In the genomic region with DNA sequence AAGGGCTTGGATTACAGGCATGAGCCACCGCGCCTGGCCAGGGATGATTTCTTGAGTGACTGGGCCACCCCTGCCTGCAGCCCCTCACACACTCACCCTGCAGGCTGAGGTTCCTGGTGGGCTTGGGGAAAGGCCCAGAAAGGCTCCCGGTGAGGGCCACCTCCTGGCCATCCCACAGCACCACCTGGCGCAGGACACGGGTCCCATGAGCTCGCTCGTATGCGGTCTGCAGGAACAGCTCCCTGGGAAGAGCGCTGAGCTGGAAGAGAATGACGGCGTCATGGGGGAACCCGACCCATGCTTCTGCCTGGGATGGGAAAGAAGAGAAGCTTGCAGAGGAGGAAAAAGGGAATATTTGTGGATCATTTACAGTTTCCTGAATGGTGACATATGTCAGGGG, we compare ENCODE assay signal across 17 cellular contexts. TPM values are rescaled to one million over a fixed set of nuclear protein-coding genes. Genes with fewer than 3 reads are reported as not detected.
A peak's percentile ranks its signal among the peaks of the same experiment; 100 is the strongest.
DNase-seq lines count a peak whose midpoint lies in the region; ATAC-seq, FAIRE-seq and TF ChIP-seq lines count a peak whose summit lies in the region.
"Had no signal": no experiment of that assay in that cellular context is flagged by ENCODE, and none has a peak within 500 bp of the region (broad histone marks: within the 10 kb centered on the region; RNA-seq: fewer than 3 reads in every experiment).

No MANE protein-coding gene starts in this region.

- FAIRE-seq in K562 (lab: Jason Lieb, UNC) = no peak
- FAIRE-seq: GM19239, H1 had no signal

- H2BK15ac ChIP-seq in neuronal stem cell (ENCODE audit: low read length) = no peak overlapping the region

- 21% methylated on average over 12 of the region's 12 CpGs for WGBS in K562 (ENCODE audit: insufficient coverage, low coverage, missing lambda C conversion rate)
- no CpG with 5 or more reads among the region's 12 CpGs for WGBS in neuronal stem cell (ENCODE audit: extremely low coverage in 2 of 2, insufficient read length in 2 of 2, insufficient replicate concordance in 1 of 2), 2 donors

- TF ChIP-seq CTCF in K562 (IDR thresholded peaks at IDR 0.05 in 2 of 3, conservative IDR thresholded peaks at IDR 0.05 in 1 of 3; ENCODE audit: insufficient read depth in 2 of 3, low read depth in 1 of 3, low read length in 3 of 3) = peak in 2 of 3 experiments; percentile 10 to 12; a peak in 1 of 6 replicates

- H2BK5ac ChIP-seq in neuronal stem cell (ENCODE audit: low read length) = no peak overlapping the region

- intact Hi-C loops in left ventricle myocardium superior (cut with micrococcal nuclease) (loop anchor here (5.0 to 10.0 kb wide), 2 partner anchors 238 to 310 kb away; no protein-coding TSS in a partner anchor), left cardiac atrium (cut with DNase I) (loop anchor here in 1 of 2 donors (5.0 kb wide), 1 partner anchor 238 kb away; no protein-coding TSS in a partner anchor), K562 (cut with micrococcal nuclease) (loop anchor here (2.0 to 10.0 kb wide), 4 partner anchors 120 to 440 kb away; a partner anchor contains a TSS)

- no peak overlapping the region for H3K4me3 ChIP-seq in K562
- no peak overlapping the region for H3K4me3 ChIP-seq in neuronal stem cell (ENCODE audit: low read length in 2 of 2)
- H3K4me3 ChIP-seq: BLaER1 treated with 17β-estradiol and CSF1 and Interleukin-3, amounts not matched to agents 10 nM and 100 nM had no signal

- no peak overlapping the region for H4K8ac ChIP-seq in neuronal stem cell (ENCODE audit: low read depth, low read length)

- H2AFZ ChIP-seq in K562 (ENCODE audit: low read depth, low read length) (no peak overlapping the region), neuronal stem cell (ENCODE audit: low read length) (no peak overlapping the region)

- H2BK120ac ChIP-seq in neuronal stem cell (ENCODE audit: low read depth, low read length) = no peak overlapping the region

- in situ Hi-C loops in K562 (cut with MboI) = loop anchor here (5.0 to 10.0 kb wide), 2 partner anchors 250 to 408 kb away; no protein-coding TSS in a partner anchor

- H3K4me1 ChIP-seq in K562 (replicated peaks in 1 of 2; ENCODE audit: control insufficient read depth in 2 of 2, insufficient read depth in 2 of 2, low read length in 2 of 2) (peaks cover 0 to 23% of the 10 kb centered on the region in 2 experiments; a peak in 2 of 5 replicates), neuronal stem cell (ENCODE audit: control insufficient read depth in 2 of 2, insufficient read depth in 1 of 2, low read depth in 1 of 2, low read length in 2 of 2) (peaks cover 2% of the 10 kb centered on the region in 2 donors)

- peaks cover 3 to 49% of the 10 kb centered on the region in 2 experiments; a peak in 4 of 5 replicates for H3K27me3 ChIP-seq in K562 (ENCODE audit: control insufficient read depth in 2 of 2, insufficient read depth in 2 of 2, low read length in 2 of 2)
- H3K27me3 ChIP-seq in neuronal stem cell (ENCODE audit: control insufficient read depth in 3 of 3, insufficient read depth in 3 of 3, low read depth in 1 of 3, low read length in 3 of 3) = peaks cover 0 to 23% (median 0%) of the 10 kb centered on the region in 3 experiments
- H3K27me3 ChIP-seq: BLaER1 treated with 17β-estradiol and CSF1 and Interleukin-3, amounts not matched to agents 10 nM and 100 nM had no signal

- peak in 1 of 2 experiments; percentile 22; a peak in 1 of 4 replicates for TF ChIP-seq RAD21 in K562 (CRISPR knock-in tag; conservative IDR thresholded peaks at IDR 0.05 in 1 of 2, IDR thresholded peaks at IDR 0.05 in 1 of 2)

- H3K79me1 ChIP-seq in neuronal stem cell (ENCODE audit: low read depth, low read length) = no peaks in the 10 kb centered on the region

- no peaks in the 10 kb centered on the region for H3K36me3 ChIP-seq in K562 (ENCODE audit: control insufficient read depth, insufficient read depth, low read length)
- no peaks in the 10 kb centered on the region for H3K36me3 ChIP-seq in neuronal stem cell (replicated peaks in 1 of 2; ENCODE audit: control insufficient read depth in 2 of 2, insufficient read depth in 2 of 2, low read length in 2 of 2)
- H3K36me3 ChIP-seq: BLaER1 treated with 17β-estradiol and CSF1 and Interleukin-3, amounts not matched to agents 10 nM and 100 nM had no signal

- POLR2A ChIA-PET in K562 (lab: Yijun Ruan, JAX) = interaction anchor here (0.7 kb wide), 1 partner anchor 171 kb away, joined by 4 read pairs; no protein-coding TSS in a partner anchor

- no peak overlapping the region for H3K4me2 ChIP-seq in K562 (ENCODE audit: insufficient read depth, low read length)
- H3K4me2 ChIP-seq in neuronal stem cell (ENCODE audit: insufficient read depth, low read length, poor library complexity, severe bottlenecking) = no peak overlapping the region
- H3K4me2 ChIP-seq: BLaER1 treated with 17β-estradiol and CSF1 and Interleukin-3, amounts not matched to agents 10 nM and 100 nM had no signal

- CTCF ChIA-PET in K562 (lab: Yijun Ruan, JAX; ENCODE audit: low intra/inter-chr PET ratio) = interaction anchor here (0.9 to 1.9 kb wide), 2 partner anchors 8 to 441 kb away, joined by 4 to 7 read pairs; no protein-coding TSS in a partner anchor

- H4K91ac ChIP-seq in neuronal stem cell (ENCODE audit: low read depth, low read length, poor library complexity) = no peak overlapping the region

- H3K23ac ChIP-seq in neuronal stem cell (ENCODE audit: low read depth, low read length, poor library complexity) = no peak overlapping the region

- H4K20me1 ChIP-seq in K562 (replicated peaks; ENCODE audit: control insufficient read depth, insufficient read depth, low read length) = 0 out of 2 replicates have a peak, but pooled peaks cover 3% of the 10 kb centered on the region

- peak overlapping the region; percentile 27 for H3K18ac ChIP-seq in neuronal stem cell (ENCODE audit: low read length)

- peak; percentile 15 for DNase-seq in left ventricle myocardium superior
- DNase-seq in left cardiac atrium = no peak
- peak; percentile 29 for DNase-seq in NCI-H2171 (lab: John Stamatoyannopoulos, UW)
- no peak for DNase-seq in K562 (ENCODE audit: extremely low read depth in 1 of 4, low spot score in 3 of 4)
- no peak for DNase-seq in neuronal stem cell (ENCODE audit: low spot score)
- DNase-seq: Calu3; CD8-positive, alpha-beta T cell; DMS79 treated with DMSO at 0.1 percent for 48 hours; GF-D8; H9; IMR-90 had no signal

- H3K9ac ChIP-seq in K562 (ENCODE audit: insufficient read depth in 1 of 2, low read depth in 2 of 2, low read length in 2 of 2) (no peak overlapping the region), neuronal stem cell (ENCODE audit: low read depth, low read length, poor library complexity) (no peak overlapping the region)
- H3K9ac ChIP-seq: BLaER1 treated with 17β-estradiol and CSF1 and Interleukin-3, amounts not matched to agents 10 nM and 100 nM had no signal

- no peaks in the 10 kb centered on the region for H3K79me2 ChIP-seq in K562 (ENCODE audit: control insufficient read depth, insufficient read depth, low read length)

- TF ChIP-seq EP300 in K562 (IDR thresholded peaks at IDR 0.05; ENCODE audit: low read length) = no peak

- no peak overlapping the region for H3K14ac ChIP-seq in neuronal stem cell (ENCODE audit: low read length)

- no peak overlapping the region for H3K27ac ChIP-seq in K562 (ENCODE audit: extremely low read depth, low read depth, low read length)
- H3K27ac ChIP-seq in neuronal stem cell (replicated peaks; ENCODE audit: low read length) = no peak overlapping the region
- H3K27ac ChIP-seq: BLaER1 treated with 17β-estradiol and CSF1 and Interleukin-3, amounts not matched to agents 10 nM and 100 nM; HL-60 had no signal

- no peak overlapping the region for H2BK12ac ChIP-seq in neuronal stem cell (ENCODE audit: low read length)

- H3K9me1 ChIP-seq in K562 (ENCODE audit: control insufficient read depth, insufficient read depth, low read length) = no peaks in the 10 kb centered on the region

- H2AK5ac ChIP-seq in neuronal stem cell (ENCODE audit: low read depth, low read length) = no peak overlapping the region

- no TSS peak for BruUV-seq in K562 (replicated peaks; lab: Mats Ljungman, UMichigan)

- no peak for ATAC-seq in left ventricle myocardium superior
- ATAC-seq in left cardiac atrium = no peak
- ATAC-seq in K562 = 0 out of 3 replicates have a peak, but pooled peaks have one; percentile 33
- no peak for ATAC-seq in HG03571 (IDR thresholded peaks at IDR 0.05; ENCODE audit: unreplicated experiment)
- no peak for ATAC-seq in HG03520 (IDR thresholded peaks at IDR 0.05; ENCODE audit: unreplicated experiment)
- ATAC-seq: CD8-positive, alpha-beta T cell had no signal

- no peak overlapping the region for H3K4ac ChIP-seq in neuronal stem cell (ENCODE audit: low read length)

- no peaks in the 10 kb centered on the region for H3K9me3 ChIP-seq in K562 (replicated peaks; ENCODE audit: control insufficient read depth, insufficient read depth, low read depth, low read length)
- no peaks in the 10 kb centered on the region for H3K9me3 ChIP-seq in neuronal stem cell (replicated peaks in 1 of 2; ENCODE audit: control insufficient read depth in 2 of 2, insufficient read depth in 1 of 2, low read depth in 1 of 2, low read length in 2 of 2)
- H3K9me3 ChIP-seq: BLaER1 treated with 17β-estradiol and CSF1 and Interleukin-3, amounts not matched to agents 10 nM and 100 nM had no signal

- TF ChIP-seq POLR2A in K562 (conservative IDR thresholded peaks at IDR 0.05) = no peak

RNA-seq across cellular contexts. Expression of gene RMI2, which starts 59.3 kb away (rescaled TPM):
- total RNA-seq in left ventricle myocardium superior (0.45 TPM), left cardiac atrium (1 to 10 TPM in 1 of 2 donors, under 1 TPM in 1; 0.60 to 2.4 TPM), K562 (2014; rRNA removed) (23.2 and 35.2 TPM in 2 replicates), K562 (2014; rRNA removed; fragmentation: Illumina TruSeq; extraction: Trizol) (32.6 and 39.9 TPM in 2 replicates), K562 (2015; rRNA removed; fragmentation: Illumina TruSeq; extraction: Trizol) (16.1 and 16.4 TPM in 2 replicates), K562 (2021) (33.7 and 38.8 TPM in 2 replicates)
- 15.0 and 19.5 TPM in 2 replicates for total RNA-seq in K562 (2011; cell fraction: chromatin; rRNA removed; ENCODE audit: low replicate concordance)
- 8.7 and 9.6 TPM in 2 replicates for total RNA-seq in K562 (2011; cell fraction: nucleolus; rRNA removed)
- 13.8 and 19.5 TPM in 2 replicates for total RNA-seq in K562 (2011; cell fraction: nucleoplasm; rRNA removed)
- polyA plus RNA-seq in K562 (2011; rRNA removed) (27.4 and 35.0 TPM in 2 replicates), K562 (2014; fragmentation: Illumina TruSeq; extraction: Trizol) (43.4 and 48.8 TPM in 2 replicates), K562 (2014; fragmentation: Nextera tagmentation; extraction: Ambion mirVana) (10 to 100 TPM in 1 of 2 experiments, 1 to 10 TPM in 1; 8.0 to 10.3 TPM), K562 (2014; rRNA removed) (32.5 and 36.9 TPM in 2 replicates)
- 12.1 and 25.8 TPM in 2 replicates for polyA plus RNA-seq in K562 (2011; cell fraction: cytosol; rRNA removed)
- 9.6 and 15.0 TPM in 2 replicates for polyA plus RNA-seq in K562 (2011; cell fraction: nucleus; rRNA removed)
- 37.1 and 50.2 TPM in 2 replicates for polyA plus RNA-seq in K562 (2012)
- polyA minus RNA-seq in K562 (2011; rRNA and poly(A)+ RNA removed) = 18.2 and 19.3 TPM in 2 replicates
- 7.6 and 8.6 TPM in 2 replicates for polyA minus RNA-seq in K562 (2011; cell fraction: cytosol; rRNA and poly(A)+ RNA removed)
- polyA minus RNA-seq in K562 (2011; cell fraction: nucleus; rRNA and poly(A)+ RNA removed) = 3.9 and 8.6 TPM in 2 replicates
- 48.2 TPM for polyA plus RNA-seq in neuronal stem cell (2013, experiment 1 of 2)
- polyA plus RNA-seq in neuronal stem cell (2013, experiment 2 of 2) = 49.5 TPM

Comparison
In these comparisons a context has a peak if more than half of its experiments do, and no peak if none do; other contexts are left out.
1. DNase-seq: peak in left ventricle myocardium superior (single experiment) and NCI-H2171 (single experiment); none in left cardiac atrium (single experiment), K562 (0 of 4) and neuronal stem cell (single experiment).